ENCODE assay signal across 7 cellular contexts in the genomic region with DNA sequence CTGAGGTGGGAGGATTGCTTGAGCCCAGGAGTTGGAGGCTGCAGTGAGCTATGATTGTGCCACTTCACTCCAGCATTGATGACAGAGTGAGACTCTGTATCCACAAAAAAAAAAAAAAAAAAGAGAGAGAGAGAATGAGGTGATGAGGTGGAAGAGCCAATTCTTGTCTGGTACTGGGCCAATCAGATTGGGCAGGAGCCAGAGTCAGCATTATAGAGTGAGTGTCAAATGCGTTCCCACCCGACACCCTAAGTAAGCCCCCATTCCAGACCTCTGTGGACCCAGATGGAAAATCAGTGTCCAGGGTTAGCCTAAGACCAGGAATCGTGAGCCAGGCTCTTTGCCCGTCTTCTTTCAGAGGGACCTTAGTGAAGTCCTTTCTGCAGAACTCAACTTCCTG.
"Had no signal": no experiment of that assay in that cellular context is flagged by ENCODE, and none has a peak within 500 bp of the region (broad histone marks: within the 10 kb centered on the region; RNA-seq: fewer than 3 reads in every experiment).

No MANE protein-coding gene starts in this region.

- H3K4me3 ChIP-seq: GM23338, HAP-1 had no signal

- H3K27ac Mint-ChIP-seq: GM23338, HFFc6, IgD-negative memory B cell had no signal

- DNase-seq: H7, HFFc6 had no signal

- H3K9me3 Mint-ChIP-seq: GM23338, HFFc6 had no signal

- FAIRE-seq: HepG2 had no signal

- H3K4me2 ChIP-seq: GM23338 had no signal

- H2AFZ ChIP-seq: GM23338 had no signal

- H3K4me3 Mint-ChIP-seq: GM23338, HFFc6, IgD-negative memory B cell had no signal

- H3K4me1 Mint-ChIP-seq: IgD-negative memory B cell had no signal

- H3K27ac ChIP-seq: HL-60 had no signal

- H3K9me3 ChIP-seq: HAP-1 had no signal

- H3K27me3 Mint-ChIP-seq: IgD-negative memory B cell had no signal
